Comparison of ENCODE assay signal across 1 cellular context in genomic region chr9:137052293-137052692, GRCh38.
TF ChIP-seq lines count a peak whose summit lies in the region.

No MANE protein-coding gene starts in this region.

TF ChIP-seq in GM12878, 131 proteins besides CTCF, POLR2A, EP300 and RAD21:
- TF ChIP-seq MEF2B (IDR thresholded peaks at IDR 0.05; ENCODE audit: partially characterized antibody, poor library complexity, severe bottlenecking) (peak; percentile 41), TAF1 (IDR thresholded peaks at IDR 0.05; ENCODE audit: borderline replicate concordance, low read depth, low read length) (no peak)
